19 cellular contexts compared by ENCODE assay signal in genomic region chrX:42176790-42177189, GRCh38.
"Had no signal": no experiment of that assay in that cellular context is flagged by ENCODE, and none has a peak within 500 bp of the region (broad histone marks: within the 10 kb centered on the region; RNA-seq: fewer than 3 reads in every experiment).

No MANE protein-coding gene starts in this region.

- DNase-seq: activated B cell treated with CpG ODN at 0.5 μM for 24 hours; activated CD4-positive, alpha-beta T cell treated with anti-CD3 and anti-CD28 coated beads for 48 hours; activated CD8-positive, alpha-beta memory T cell treated with anti-CD3 and anti-CD28 coated beads, Interleukin-2, amount 50 U/mL, for 4 hours; activated CD8-positive, alpha-beta T cell treated with anti-CD3 and anti-CD28 coated beads, Interleukin-2, amount 10 ng/mL, durations not matched to agents 7 days and 5 days; activated gamma-delta T cell; activated T-cell treated with anti-CD3 and anti-CD28 coated beads, Interleukin-2, amount 50 U/mL, for 72 hours; amniotic stem cell; dorsolateral prefrontal cortex; islet precursor cell; midbrain; ovary; sigmoid colon; spleen had no signal

- H3K36me3 Mint-ChIP-seq: activated naive CD8-positive, alpha-beta T cell; stimulated activated effector memory CD8-positive, alpha-beta T cell treated with anti-CD3 and anti-CD28 coated beads, Interleukin-12 subunit alpha, Interleukin-12 subunit beta, amount 100 ng/mL, for 72 hours had no signal

- H3K4me3 ChIP-seq: dorsolateral prefrontal cortex, gastroesophageal sphincter, lung, ovary, sigmoid colon, spleen, thoracic aorta had no signal

- H3K27me3 ChIP-seq: gastroesophageal sphincter, ovary, sigmoid colon, spleen had no signal

- H3K4me1 ChIP-seq: gastroesophageal sphincter, sigmoid colon, spleen had no signal

- H3K36me3 ChIP-seq: gastroesophageal sphincter, ovary, sigmoid colon, spleen, thoracic aorta had no signal

- H3K4me1 Mint-ChIP-seq: activated B cell treated with CpG ODN at 0.5 μM for 24 hours, neural crest cell had no signal

- H3K4me3 Mint-ChIP-seq: activated B cell treated with CpG ODN at 0.5 μM for 24 hours; activated CD8-positive, alpha-beta T cell treated with anti-CD3 and anti-CD28 coated beads, Interleukin-2, amount 10 ng/mL, durations not matched to agents 7 days and 5 days; activated naive CD8-positive, alpha-beta T cell; activated T-cell treated with anti-CD3 and anti-CD28 coated beads, Interleukin-2, amount 50 U/mL, for 72 hours; neural crest cell; stimulated activated effector memory CD8-positive, alpha-beta T cell treated with anti-CD3 and anti-CD28 coated beads, Interleukin-12 subunit alpha, Interleukin-12 subunit beta, amount 100 ng/mL, for 72 hours had no signal

- H3K27me3 Mint-ChIP-seq: activated B cell treated with CpG ODN at 0.5 μM for 24 hours; activated naive CD8-positive, alpha-beta T cell had no signal

- H3K27ac Mint-ChIP-seq: activated B cell treated with CpG ODN at 0.5 μM for 24 hours; activated CD8-positive, alpha-beta T cell treated with anti-CD3 and anti-CD28 coated beads, Interleukin-2, amount 10 ng/mL, durations not matched to agents 7 days and 5 days; activated naive CD8-positive, alpha-beta T cell; activated T-cell treated with anti-CD3 and anti-CD28 coated beads, Interleukin-2, amount 50 U/mL, for 72 hours; stimulated activated effector memory CD8-positive, alpha-beta T cell treated with anti-CD3 and anti-CD28 coated beads, Interleukin-12 subunit alpha, Interleukin-12 subunit beta, amount 100 ng/mL, for 72 hours had no signal

- H3K9me3 Mint-ChIP-seq: activated B cell treated with CpG ODN at 0.5 μM for 24 hours; activated T-cell treated with anti-CD3 and anti-CD28 coated beads, Interleukin-2, amount 50 U/mL, for 72 hours; stimulated activated effector memory CD8-positive, alpha-beta T cell treated with anti-CD3 and anti-CD28 coated beads, Interleukin-12 subunit alpha, Interleukin-12 subunit beta, amount 100 ng/mL, for 72 hours had no signal

- H3K27ac ChIP-seq: dorsolateral prefrontal cortex, gastroesophageal sphincter, ovary, sigmoid colon, spleen, thoracic aorta had no signal

- H3K9me3 ChIP-seq: gastroesophageal sphincter, ovary, sigmoid colon, spleen, thoracic aorta had no signal

- ATAC-seq: activated CD8-positive, alpha-beta T cell treated with anti-CD3 and anti-CD28 coated beads, Interleukin-2, amount 10 ng/mL, durations not matched to agents 7 days and 5 days; activated T-cell treated with anti-CD3 and anti-CD28 coated beads, Interleukin-2, amount 50 U/mL, for 72 hours; gastroesophageal sphincter; stimulated activated effector memory CD8-positive, alpha-beta T cell treated with anti-CD3 and anti-CD28 coated beads, Interleukin-12 subunit alpha, Interleukin-12 subunit beta, amount 100 ng/mL, for 72 hours had no signal
